In the genomic region with DNA sequence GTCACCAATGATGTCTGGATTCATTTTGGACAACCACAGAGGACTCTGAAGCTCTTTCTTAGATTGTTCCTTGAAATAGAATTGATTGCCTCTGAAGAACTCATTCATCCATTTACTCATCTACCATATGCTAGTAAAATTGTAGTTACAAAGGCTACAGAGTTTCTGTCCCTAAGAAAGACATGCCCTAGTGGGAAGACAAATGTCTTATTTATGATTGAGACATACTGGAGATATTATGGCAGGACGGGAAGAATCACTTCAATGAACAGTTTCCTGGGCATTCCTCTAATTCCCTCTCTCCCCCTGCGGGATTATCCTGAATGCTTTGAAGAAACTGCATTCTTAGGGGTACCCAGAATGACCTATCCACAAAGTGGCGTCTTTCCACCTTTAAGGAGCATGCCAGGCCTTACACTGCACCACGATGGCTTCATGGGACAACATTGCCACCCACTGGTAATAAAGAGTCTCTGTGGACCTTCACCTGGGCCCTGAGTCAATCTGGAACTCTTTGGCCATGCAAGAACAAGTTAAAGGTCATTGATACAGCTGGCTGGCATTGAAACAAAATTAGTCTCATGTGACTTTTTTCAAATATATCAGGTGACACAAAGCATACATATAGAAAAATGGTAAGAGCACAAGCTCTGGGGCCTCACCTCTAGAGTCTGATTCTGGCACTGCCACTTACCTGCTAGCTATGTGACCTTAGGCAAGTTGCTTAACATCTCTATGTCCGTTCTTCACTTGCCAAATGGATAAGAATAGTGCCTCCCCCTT, we compare ENCODE assay signal across 1 cellular context.
A peak's percentile ranks its signal among the peaks of the same experiment; 100 is the strongest.
TF ChIP-seq lines count a peak whose summit lies in the region.

No MANE protein-coding gene starts in this region.

TF ChIP-seq in liver, 16 proteins besides CTCF, POLR2A, EP300 and RAD21 (continued from another document):
- TF ChIP-seq JUND (IDR thresholded peaks at IDR 0.05) (peak in 1 of 2 donors; percentile 53), FOXA2 (IDR thresholded peaks at IDR 0.05) (peak; percentile 51), TAF1 (conservative IDR thresholded peaks at IDR 0.05) (no peak), EGR1 (IDR thresholded peaks at IDR 0.05; ENCODE audit: low read depth in 2 of 2) (no peak), FOXA1 (IDR thresholded peaks at IDR 0.05) (peak; percentile 52)
